Comparison of ENCODE assay signal across 10 cellular contexts in the genomic region with DNA sequence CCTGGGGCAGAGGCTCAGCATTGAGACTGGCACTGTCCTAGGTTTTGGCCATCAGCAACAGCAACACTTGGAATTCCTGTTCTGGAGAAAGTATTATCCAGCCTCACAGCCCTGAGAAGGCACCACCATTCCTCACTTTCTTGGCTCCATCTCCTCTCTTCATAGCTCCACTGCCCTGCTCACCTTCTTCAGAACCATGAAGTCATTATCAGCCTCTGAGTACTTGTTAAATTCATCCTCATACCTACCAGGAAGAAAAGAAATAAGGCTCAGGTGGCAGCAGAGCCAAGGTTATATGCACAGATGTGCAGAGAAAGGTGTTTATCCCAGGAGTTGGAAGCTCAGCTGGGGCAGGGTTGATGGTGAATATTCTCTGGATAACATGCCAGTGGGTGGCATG. TPM values are rescaled to one million over a fixed set of nuclear protein-coding genes. Genes with fewer than 3 reads are reported as not detected.
"Had no signal": no experiment of that assay in that cellular context is flagged by ENCODE, and none has a peak within 500 bp of the region (broad histone marks: within the 10 kb centered on the region; RNA-seq: fewer than 3 reads in every experiment).

No MANE protein-coding gene starts in this region.

- H3K9me3 ChIP-seq: HAP-1 had no signal

- H3K27ac ChIP-seq: GM23248 had no signal

- H3K36me3 ChIP-seq: HAP-1 had no signal

- DNase-seq: GM23248, GOT3, H7, H9, HCEC 1CT, HFFc6 had no signal

- H3K4me1 ChIP-seq: HAP-1 had no signal

- H3K4me3 ChIP-seq: GM23248, GM23338, HAP-1 had no signal

RNA-seq across cellular contexts. Expression of gene KRT76, which starts 25.4 kb away (rescaled TPM):
- total RNA-seq: GM23248, GM23338, H1, H4, H7, H9, HFFc6 had no signal

RNA-seq across cellular contexts. Expression of gene KRT3, which starts 44.1 kb away (rescaled TPM):
- total RNA-seq: GM23248, GM23338, H1, H4, H7, H9, HFFc6 had no signal

RNA-seq across cellular contexts. Expression of gene KRT77, which starts 48.5 kb away (rescaled TPM):
- total RNA-seq: GM23248, GM23338, H1, H4, H7, H9, HFFc6 had no signal
